Comparison of ENCODE assay signal across 11 cellular contexts in the genomic region with DNA sequence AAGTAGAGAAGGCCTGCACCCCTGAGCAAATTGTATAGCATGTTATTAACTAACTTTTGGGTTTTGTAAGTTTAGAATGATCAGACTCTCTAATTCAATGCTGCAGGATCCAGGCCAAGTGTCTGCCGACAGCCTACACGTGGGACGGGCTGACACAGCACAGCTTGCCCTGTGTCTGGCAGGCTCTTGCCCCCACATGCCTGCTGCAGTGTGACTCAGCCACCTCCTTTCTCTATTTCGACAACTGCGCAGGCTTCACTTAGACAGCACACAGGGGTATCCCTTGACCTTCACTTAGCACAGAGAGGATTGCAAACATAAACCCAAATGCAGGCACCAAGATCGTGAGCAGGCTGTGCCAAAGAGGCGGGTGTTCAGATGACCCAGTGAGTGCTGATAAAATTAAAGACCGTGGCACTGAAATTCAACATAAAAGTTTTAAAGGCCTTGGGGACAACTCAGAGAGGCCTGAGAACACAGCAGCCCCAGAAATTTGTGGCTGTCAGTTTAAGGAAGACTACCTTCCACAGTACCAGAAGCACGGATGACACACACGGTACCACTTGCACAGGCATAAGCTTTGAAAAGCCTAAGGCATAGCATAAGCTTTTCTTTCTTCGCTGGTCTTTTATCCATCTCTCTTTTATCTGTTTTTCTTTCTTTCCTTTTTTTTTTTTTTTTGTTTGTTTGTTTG. TPM values are rescaled to one million over a fixed set of nuclear protein-coding genes. Genes with fewer than 3 reads are reported as not detected.
A peak's percentile ranks its signal among the peaks of the same experiment; 100 is the strongest.
DNase-seq lines count a peak whose midpoint lies in the region; ATAC-seq and TF ChIP-seq lines count a peak whose summit lies in the region.
"Had no signal": no experiment of that assay in that cellular context is flagged by ENCODE, and none has a peak within 500 bp of the region (broad histone marks: within the 10 kb centered on the region; RNA-seq: fewer than 3 reads in every experiment).

No MANE protein-coding gene starts in this region.

- intact Hi-C loops in heart left ventricle (cut with DNase I): no loop called here

- H3K4me1 ChIP-seq in heart left ventricle: peaks cover 0 to 16% (median 8%) of the 10 kb centered on the region in 12 donors
- H3K4me1 ChIP-seq: BLaER1 treated with 17β-estradiol and CSF1 and Interleukin-3, amounts not matched to agents 10 nM and 100 nM had no signal

- in situ Hi-C loops in astrocyte of the cerebellum (cut with HindIII; ENCODE audit: low sequenced_read_pairs): no loop called here

- no peak overlapping the region for H3K4me3 ChIP-seq in astrocyte of the cerebellum (ENCODE audit: low read depth, low read length)
- no peak overlapping the region for H3K4me3 ChIP-seq in heart left ventricle
- H3K4me3 ChIP-seq: BLaER1 treated with 17β-estradiol and CSF1 and Interleukin-3, amounts not matched to agents 10 nM and 100 nM had no signal

- TF ChIP-seq POLR2A in heart left ventricle (IDR thresholded peaks at IDR 0.05): no peak

- no peaks in the 10 kb centered on the region for H3K27me3 ChIP-seq in heart left ventricle
- H3K27me3 ChIP-seq: BLaER1 treated with 17β-estradiol and CSF1 and Interleukin-3, amounts not matched to agents 10 nM and 100 nM had no signal

- H3K27ac ChIP-seq in heart left ventricle: peak overlapping the region in 11 of 12 donors; percentile 50 to 86 (median 67)
- H3K27ac ChIP-seq: BLaER1 treated with 17β-estradiol and CSF1 and Interleukin-3, amounts not matched to agents 10 nM and 100 nM had no signal

- H3K9me3 ChIP-seq in heart left ventricle: no peaks in the 10 kb centered on the region
- H3K9me3 ChIP-seq: BLaER1 treated with 17β-estradiol and CSF1 and Interleukin-3, amounts not matched to agents 10 nM and 100 nM had no signal

- peaks cover 0 to 53% (median 36%) of the 10 kb centered on the region in 9 donors for H3K36me3 ChIP-seq in heart left ventricle

- peak; percentile 96 to 98 (median 97) for ATAC-seq in heart left ventricle
- ATAC-seq in GM19467 (IDR thresholded peaks at IDR 0.05; ENCODE audit: unreplicated experiment): no peak

- TF ChIP-seq CTCF in astrocyte of the cerebellum (IDR thresholded peaks at IDR 0.05; ENCODE audit: low read depth, low read length, missing control alignments) (no peak), heart left ventricle (IDR thresholded peaks at IDR 0.05) (no peak)

- 47 to 57% (median 55%) methylated on average over 11 of the region's 11 CpGs for WGBS in heart left ventricle, 4 donors

- DNase-seq in C1 segment of cervical spinal cord (lab: John Stamatoyannopoulos, UW) (peak in 8 of 14 donors; percentile 8 to 64 (median 26)), astrocyte of the cerebellum (ENCODE audit: low read depth) (peak; percentile 1), heart left ventricle (peak; percentile 72 to 88 (median 78)), pons (ENCODE audit: low spot score) (peak; percentile 25), activated gamma-delta T cell (lab: John Stamatoyannopoulos, UW) (no peak), T1000 (lab: John Stamatoyannopoulos, UW) (no peak), COR-L47 (lab: John Stamatoyannopoulos, UW) (no peak)
- DNase-seq: activated T-cell treated with anti-CD3 and anti-CD28 coated beads, Interleukin-2, amount 50 U/mL, for 1 hour; T-helper 9 cell had no signal

RNA-seq across cellular contexts. Expression of a gene that starts 37.8 kb away (rescaled TPM):
- 1 to 10 TPM in 5 of 9 donors, under 1 TPM in 4; 0.63 to 3.8 (median 1.2) TPM for total RNA-seq in heart left ventricle
- polyA plus RNA-seq in heart left ventricle: under 1 TPM; 0.69 to 0.75 TPM

Comparison
In these comparisons a context has a peak if more than half of its experiments do, and no peak if none do; other contexts are left out.
1. DNase-seq: peak in C1 segment of cervical spinal cord (8 of 14), astrocyte of the cerebellum (single experiment), heart left ventricle (5 of 5) and pons (single experiment); none in activated gamma-delta T cell (single experiment), T1000 (single experiment) and COR-L47 (single experiment).